ENCODE assay signal across 13 cellular contexts in genomic region chr6:76230711-76231110, GRCh38.
A peak's percentile ranks its signal among the peaks of the same experiment; 100 is the strongest.
DNase-seq lines count a peak whose midpoint lies in the region; ATAC-seq and TF ChIP-seq lines count a peak whose summit lies in the region.
"Had no signal": no experiment of that assay in that cellular context is flagged by ENCODE, and none has a peak within 500 bp of the region (broad histone marks: within the 10 kb centered on the region; RNA-seq: fewer than 3 reads in every experiment).

No MANE protein-coding gene starts in this region.

- no peak overlapping the region for H3K27ac ChIP-seq in esophagus squamous epithelium
- H3K27ac ChIP-seq: parathyroid adenoma had no signal

- in situ Hi-C loops in GM13976 (cut with MboI; ENCODE audit: low sequenced_read_pairs, unreplicated experiment): no loop called here

- H3K4me1 ChIP-seq in esophagus squamous epithelium: no peaks in the 10 kb centered on the region
- H3K4me1 ChIP-seq: parathyroid adenoma had no signal

- TF ChIP-seq CTCF in epithelial cell of esophagus (IDR thresholded peaks at IDR 0.05; ENCODE audit: insufficient read depth, low read depth, low read length, missing control alignments): no peak
- TF ChIP-seq CTCF in esophagus squamous epithelium (IDR thresholded peaks at IDR 0.05): no peak
- no peak for TF ChIP-seq CTCF in GM13976 (IDR thresholded peaks at IDR 0.05; ENCODE audit: borderline replicate concordance, control extremely low read depth, extremely low read depth, insufficient read depth, missing control alignments)

- peak; percentile 1 for DNase-seq in COLO668 (lab: John Stamatoyannopoulos, UW; ENCODE audit: unreplicated experiment)
- peak; percentile 12 for DNase-seq in HEK293T (ENCODE audit: extremely low spot score)
- DNase-seq in NCI-H69 (lab: John Stamatoyannopoulos, UW): peak; percentile 88
- peak; percentile 44 for DNase-seq in epithelial cell of esophagus (ENCODE audit: low read depth)
- DNase-seq in esophagus squamous epithelium (lab: John Stamatoyannopoulos, UW): no peak
- no peak for DNase-seq in GM13976 (ENCODE audit: low spot score)
- no peak for DNase-seq in activated gamma-delta T cell (lab: John Stamatoyannopoulos, UW)
- DNase-seq: activated T-cell treated with anti-CD3 and anti-CD28 coated beads, Interleukin-2, amount 50 U/mL, for 72 hours; effector memory CD8-positive, alpha-beta T cell; mesenchymal stem cell; NCI-H187 had no signal

- WGBS in esophagus squamous epithelium, 2 donors: 67 to 72% methylated on average over 2 of the region's 2 CpGs

- POLR2A ChIA-PET in HEK293T (lab: Yijun Ruan, JAX): no interaction called here

- no peaks in the 10 kb centered on the region for H3K27me3 ChIP-seq in esophagus squamous epithelium

- no peak for ATAC-seq in HG02973 (IDR thresholded peaks at IDR 0.05; ENCODE audit: unreplicated experiment)
- ATAC-seq: activated T-cell treated with anti-CD3 and anti-CD28 coated beads, Interleukin-2, amount 50 U/mL, for 72 hours; effector memory CD8-positive, alpha-beta T cell had no signal

- H3K9me3 ChIP-seq in esophagus squamous epithelium: no peaks in the 10 kb centered on the region

- H3K36me3 ChIP-seq in esophagus squamous epithelium: no peaks in the 10 kb centered on the region

- TF ChIP-seq POLR2A in esophagus squamous epithelium (IDR thresholded peaks at IDR 0.05): no peak

- H3K4me3 ChIP-seq in epithelial cell of esophagus (ENCODE audit: low read length): no peak overlapping the region
- H3K4me3 ChIP-seq in esophagus squamous epithelium: no peak overlapping the region

- CTCF ChIA-PET in HEK293T (lab: Yijun Ruan, JAX): no interaction called here

- intact Hi-C loops in esophagus squamous epithelium (cut with DNase I): no loop called here

TF ChIP-seq in HEK293T, 16 proteins besides CTCF, POLR2A, EP300 and RAD21:
- no peak for TF ChIP-seq FOXK2 (IDR thresholded peaks at IDR 0.05)
- no peak for TF ChIP-seq L3MBTL2 (conservative IDR thresholded peaks at IDR 0.05)

Comparison
In these comparisons a context has a peak if more than half of its experiments do, and no peak if none do; other contexts are left out.
1. DNase-seq: peak in COLO668 (single experiment), HEK293T (single experiment), NCI-H69 (single experiment) and epithelial cell of esophagus (single experiment); none in esophagus squamous epithelium (single experiment), GM13976 (single experiment) and activated gamma-delta T cell (single experiment).